Comparison of ENCODE assay signal across 8 cellular contexts in the genomic region with DNA sequence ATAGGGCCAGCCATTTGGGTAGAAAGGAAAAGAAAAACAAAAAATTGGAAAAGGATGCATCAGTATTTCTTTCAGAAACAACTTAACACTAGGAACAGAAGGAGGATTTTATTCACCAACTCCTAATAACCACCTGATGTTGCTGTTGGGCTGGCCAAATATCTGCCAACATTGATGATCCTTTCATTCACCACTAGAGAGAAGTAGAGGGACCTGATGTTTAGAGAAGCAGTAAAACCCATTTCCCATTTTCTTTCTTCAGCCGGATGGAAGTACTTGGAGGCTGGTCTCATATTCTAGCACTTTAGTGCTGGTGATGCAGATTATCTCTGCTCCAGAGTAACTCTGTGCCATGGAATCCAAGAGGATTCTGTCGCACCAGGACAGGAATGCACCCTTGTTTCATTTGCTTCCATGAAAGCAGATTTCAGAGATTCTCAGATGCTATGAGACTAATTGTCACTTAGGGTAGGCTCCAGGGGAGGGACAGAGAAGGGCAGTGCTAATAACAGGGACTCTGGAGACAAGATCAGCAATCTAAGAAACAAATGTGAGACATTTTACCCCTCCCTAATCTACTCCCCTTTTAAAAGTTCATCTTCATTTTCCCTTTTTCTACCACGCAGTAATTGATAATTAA. TPM values are rescaled to one million over a fixed set of nuclear protein-coding genes. Genes with fewer than 3 reads are reported as not detected.
DNase-seq lines count a peak whose midpoint lies in the region; ATAC-seq and TF ChIP-seq lines count a peak whose summit lies in the region.

No MANE protein-coding gene starts in this region.

- H3K36me3 Mint-ChIP-seq in IgD-negative memory B cell: no peaks in the 10 kb centered on the region

- peak; percentile 19 for DNase-seq in NCI-H2029 treated with DMSO at 0.1 percent for 48 hours (lab: John Stamatoyannopoulos, UW)
- no peak for DNase-seq in NCI-H2029 (lab: John Stamatoyannopoulos, UW)
- DNase-seq in Panc1 (ENCODE audit: low read depth, low spot score): peak; percentile 78
- DNase-seq in breast epithelium (ENCODE audit: low spot score in 2 of 2): no peak
- peak; percentile 86 for DNase-seq in mesendoderm

- H3K79me2 ChIP-seq in mesendoderm (ENCODE audit: control insufficient read depth, insufficient read depth, low read length): peaks cover 10% of the 10 kb centered on the region

- POLR2A ChIA-PET in Panc1 (lab: Charles Lee): interaction anchor here (0.6 kb wide), 1 partner anchor 280 kb away, joined by 4 read pairs; no protein-coding TSS in a partner anchor

- H4K8ac ChIP-seq in mesendoderm (ENCODE audit: low read depth, low read length): no peak overlapping the region

- in situ Hi-C loops in Panc1 (cut with HindIII; ENCODE audit: low pct_unique_long_range_greater_than_20kb, low sequenced_read_pairs): no loop called here

- H3K9ac ChIP-seq in mesendoderm (ENCODE audit: low read length): no peak overlapping the region

- no peaks in the 10 kb centered on the region for H3K79me1 ChIP-seq in mesendoderm (ENCODE audit: low read length)

- BruUV-seq in Panc1 (replicated peaks; lab: Mats Ljungman, UMichigan): no TSS peak

- H3K27me3 ChIP-seq in Panc1 (ENCODE audit: control insufficient read depth, insufficient read depth, low read length) (no peaks in the 10 kb centered on the region), breast epithelium (no peaks in the 10 kb centered on the region), mesendoderm (ENCODE audit: insufficient read depth, low read length, poor library complexity) (no peaks in the 10 kb centered on the region)

- H3K9me3 ChIP-seq in Panc1 (ENCODE audit: control insufficient read depth, insufficient read depth, low read depth, low read length): no peaks in the 10 kb centered on the region
- H3K9me3 ChIP-seq in breast epithelium: no peaks in the 10 kb centered on the region

- no peak overlapping the region for H2BK15ac ChIP-seq in mesendoderm (replicated peaks; ENCODE audit: low read depth)

- no peaks in the 10 kb centered on the region for H3K9me3 Mint-ChIP-seq in IgD-negative memory B cell

- H3K4ac ChIP-seq in mesendoderm (ENCODE audit: low read depth, low read length): no peak overlapping the region

- intact Hi-C loops in Panc1 (cut with micrococcal nuclease; ENCODE audit: unreplicated experiment): loop anchor here (2.0 kb wide), 1 partner anchor 529 kb away; no protein-coding TSS in a partner anchor
- intact Hi-C loops in breast epithelium (cut with DNase I; ENCODE audit: low total_unique reads): no loop called here

- 0 out of 2 replicates have a peak overlapping the region, but pooled peaks have one; percentile 6 for H3K27ac ChIP-seq in Panc1 (ENCODE audit: low read length)
- peak overlapping the region; percentile 64 to 98 for H3K27ac ChIP-seq in breast epithelium
- no peak overlapping the region for H3K27ac ChIP-seq in mesendoderm (ENCODE audit: low read depth, low read length)

- peaks cover 12% of the 10 kb centered on the region for H3K4me1 ChIP-seq in Panc1 (ENCODE audit: control insufficient read depth, insufficient read depth, low read length)
- H3K4me1 ChIP-seq in breast epithelium: peaks cover 0 to 12% of the 10 kb centered on the region in 2 donors
- H3K4me1 ChIP-seq in mesendoderm (ENCODE audit: control insufficient read depth, low read depth, low read length): no peaks in the 10 kb centered on the region

- no peak overlapping the region for H3K4me2 ChIP-seq in mesendoderm (ENCODE audit: low read length)

- H3K27ac Mint-ChIP-seq in IgD-negative memory B cell: peak overlapping the region; percentile 90 to 95 (median 92)

- peak overlapping the region; percentile 2 to 96 (median 29) for H3K4me3 Mint-ChIP-seq in IgD-negative memory B cell

- H2BK120ac ChIP-seq in mesendoderm (ENCODE audit: low read depth, low read length): no peak overlapping the region

- no peak overlapping the region for H3K18ac ChIP-seq in mesendoderm (ENCODE audit: low read length)

- H3K56ac ChIP-seq in mesendoderm (ENCODE audit: low read length): no peak overlapping the region

- H4K5ac ChIP-seq in mesendoderm (ENCODE audit: low read length): no peak overlapping the region

- H2BK5ac ChIP-seq in mesendoderm (ENCODE audit: low read length): no peak overlapping the region

- CTCF ChIA-PET in Panc1 (lab: Charles Lee): no interaction called here

- H3K23ac ChIP-seq in mesendoderm (ENCODE audit: low read length): no peak overlapping the region

- peaks cover 15 to 19% (median 17%) of the 10 kb centered on the region in 3 donors for H3K4me1 Mint-ChIP-seq in IgD-negative memory B cell

- ATAC-seq in Panc1 (no peak), GM18520 (IDR thresholded peaks at IDR 0.05; ENCODE audit: unreplicated experiment) (no peak), GM21526 (IDR thresholded peaks at IDR 0.05; ENCODE audit: low FRiP score, unreplicated experiment) (no peak)

- WGBS in mesendoderm (ENCODE audit: extremely low coverage, insufficient coverage, low lambda C conversion rate): no CpG with 5 or more reads among the region's 3 CpGs

- H2AK5ac ChIP-seq in mesendoderm (ENCODE audit: low read length): no peak overlapping the region

- H3K36me3 ChIP-seq in Panc1 (ENCODE audit: control insufficient read depth, insufficient read depth, low read length) (no peaks in the 10 kb centered on the region; the same call in 1 of the 2 replicates), breast epithelium (no peaks in the 10 kb centered on the region), mesendoderm (ENCODE audit: control insufficient read depth, insufficient read depth, low read length) (no peaks in the 10 kb centered on the region)

- TF ChIP-seq CTCF in Panc1 (IDR thresholded peaks at IDR 0.05): peak; percentile 81
- peak; percentile 33 to 50 (median 38) for TF ChIP-seq CTCF in breast epithelium (IDR thresholded peaks at IDR 0.05)

- no peaks in the 10 kb centered on the region for H3K27me3 Mint-ChIP-seq in IgD-negative memory B cell

- TF ChIP-seq POLR2A in breast epithelium (IDR thresholded peaks at IDR 0.05): no peak

- H3K4me3 ChIP-seq in Panc1 (ENCODE audit: low read depth in 2 of 2, low read length in 2 of 2) (no peak overlapping the region), breast epithelium (no peak overlapping the region), mesendoderm (ENCODE audit: low read length) (no peak overlapping the region)

RNA-seq across cellular contexts. Expression of a gene that starts 3.1 kb away (rescaled TPM):
- polyA plus RNA-seq in IgD-negative memory B cell: 0.25 TPM
- total RNA-seq in Panc1 (2021; ENCODE audit: unreplicated experiment): 1.3 TPM
- polyA plus RNA-seq in Panc1 (2012; ENCODE audit: insufficient read length): 0.67 TPM
- total RNA-seq in breast epithelium: 1 to 10 TPM in 1 of 3 donors, under 1 TPM in 2; 0.44 to 1.1 (median 0.66) TPM
- 0.11 TPM for polyA plus RNA-seq in mesendoderm (2013, experiment 1 of 2)
- polyA plus RNA-seq in mesendoderm (2013, experiment 2 of 2): 0.15 TPM

RNA-seq across cellular contexts. Expression of a gene that starts 3.1 kb away (rescaled TPM):
- polyA plus RNA-seq in IgD-negative memory B cell: 40.4 TPM
- total RNA-seq in Panc1 (2021; ENCODE audit: unreplicated experiment) (88.9 TPM), breast epithelium (100 to 1,000 TPM; 178 to 366 (median 186) TPM)
- polyA plus RNA-seq in Panc1 (2012; ENCODE audit: insufficient read length): 30.9 TPM
- polyA plus RNA-seq in mesendoderm (2013, experiment 1 of 2): 18.5 TPM
- 18.1 TPM for polyA plus RNA-seq in mesendoderm (2013, experiment 2 of 2)

RNA-seq across cellular contexts. Expression of a gene that starts 42.2 kb away (rescaled TPM):
- 31.9 TPM for polyA plus RNA-seq in IgD-negative memory B cell
- total RNA-seq in Panc1 (2021; ENCODE audit: unreplicated experiment) (62.0 TPM), breast epithelium (10 to 100 TPM; 40.6 to 49.6 (median 41.0) TPM)
- polyA plus RNA-seq in Panc1 (2012; ENCODE audit: insufficient read length): 21.1 TPM
- polyA plus RNA-seq in mesendoderm (2013, experiment 1 of 2): 25.9 TPM
- polyA plus RNA-seq in mesendoderm (2013, experiment 2 of 2): 26.5 TPM

Comparison
In these comparisons a context has a peak if more than half of its experiments do, and no peak if none do; other contexts are left out.
1. DNase-seq: peak in NCI-H2029 treated with DMSO at 0.1 percent for 48 hours (single experiment), Panc1 (single experiment) and mesendoderm (single experiment); none in NCI-H2029 (single experiment) and breast epithelium (0 of 2).